8 cellular contexts compared by ENCODE assay signal in genomic region chr1:200668514-200669313, GRCh38. TPM values are rescaled to one million over a fixed set of nuclear protein-coding genes. Genes with fewer than 3 reads are reported as not detected.
DNase-seq lines count a peak whose midpoint lies in the region; TF ChIP-seq lines count a peak whose summit lies in the region.

No MANE protein-coding gene starts in this region.

- no peaks in the 10 kb centered on the region; the same call in 1 of the 2 replicates for H3K36me3 ChIP-seq in ES-I3 (ENCODE audit: insufficient read depth, low read length)

- H3K9ac ChIP-seq in ES-I3 (ENCODE audit: low read depth, low read length), result peak overlapping the region; percentile 96

- H3K9me3 ChIP-seq in ES-I3 (ENCODE audit: control insufficient read depth, insufficient read depth, low read length), result no peaks in the 10 kb centered on the region

- TF ChIP-seq CTCF in epithelial cell of proximal tubule (conservative IDR thresholded peaks at IDR 0.05; ENCODE audit: low read depth, low read length), result no peak

- DNase-seq in epithelial cell of proximal tubule (ENCODE audit: low read depth) (no peak), pons (ENCODE audit: low spot score) (peak; percentile 25), GM19240 (ENCODE audit: insufficient read length, low spot score) (no peak), AG08395 (ENCODE audit: low spot score) (no peak), iPS-NIHi7 (ENCODE audit: extremely low spot score) (no peak), superior temporal gyrus (ENCODE audit: extremely low spot score) (no peak)

- peaks cover 15% of the 10 kb centered on the region for H3K4me1 ChIP-seq in ES-I3 (ENCODE audit: insufficient read depth, low read length)

- peak overlapping the region; percentile 70 for H3K4me3 ChIP-seq in epithelial cell of proximal tubule (ENCODE audit: low read depth, low read length)

TF ChIP-seq in PFSK-1, 5 proteins besides CTCF, POLR2A, EP300 and RAD21:
- TF ChIP-seq POLR2AphosphoS5 (IDR thresholded peaks at IDR 0.05; ENCODE audit: low read depth, low read length) (no peak), SIN3A (IDR thresholded peaks at IDR 0.05; ENCODE audit: borderline replicate concordance, insufficient read depth, low read length) (0 out of 2 replicates have a peak, but pooled peaks have one; percentile 13), TAF1 (IDR thresholded peaks at IDR 0.05; ENCODE audit: borderline replicate concordance, insufficient read depth, low read length) (no peak)
- TF ChIP-seq, protein P1, sequence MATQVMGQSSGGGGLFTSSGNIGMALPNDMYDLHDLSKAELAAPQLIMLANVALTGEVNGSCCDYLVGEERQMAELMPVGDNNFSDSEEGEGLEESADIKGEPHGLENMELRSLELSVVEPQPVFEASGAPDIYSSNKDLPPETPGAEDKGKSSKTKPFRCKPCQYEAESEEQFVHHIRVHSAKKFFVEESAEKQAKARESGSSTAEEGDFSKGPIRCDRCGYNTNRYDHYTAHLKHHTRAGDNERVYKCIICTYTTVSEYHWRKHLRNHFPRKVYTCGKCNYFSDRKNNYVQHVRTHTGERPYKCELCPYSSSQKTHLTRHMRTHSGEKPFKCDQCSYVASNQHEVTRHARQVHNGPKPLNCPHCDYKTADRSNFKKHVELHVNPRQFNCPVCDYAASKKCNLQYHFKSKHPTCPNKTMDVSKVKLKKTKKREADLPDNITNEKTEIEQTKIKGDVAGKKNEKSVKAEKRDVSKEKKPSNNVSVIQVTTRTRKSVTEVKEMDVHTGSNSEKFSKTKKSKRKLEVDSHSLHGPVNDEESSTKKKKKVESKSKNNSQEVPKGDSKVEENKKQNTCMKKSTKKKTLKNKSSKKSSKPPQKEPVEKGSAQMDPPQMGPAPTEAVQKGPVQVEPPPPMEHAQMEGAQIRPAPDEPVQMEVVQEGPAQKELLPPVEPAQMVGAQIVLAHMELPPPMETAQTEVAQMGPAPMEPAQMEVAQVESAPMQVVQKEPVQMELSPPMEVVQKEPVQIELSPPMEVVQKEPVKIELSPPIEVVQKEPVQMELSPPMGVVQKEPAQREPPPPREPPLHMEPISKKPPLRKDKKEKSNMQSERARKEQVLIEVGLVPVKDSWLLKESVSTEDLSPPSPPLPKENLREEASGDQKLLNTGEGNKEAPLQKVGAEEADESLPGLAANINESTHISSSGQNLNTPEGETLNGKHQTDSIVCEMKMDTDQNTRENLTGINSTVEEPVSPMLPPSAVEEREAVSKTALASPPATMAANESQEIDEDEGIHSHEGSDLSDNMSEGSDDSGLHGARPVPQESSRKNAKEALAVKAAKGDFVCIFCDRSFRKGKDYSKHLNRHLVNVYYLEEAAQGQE (IDR thresholded peaks at IDR 0.05; ENCODE audit: insufficient read depth in 1 of 2, low read depth in 2 of 2, low read length in 2 of 2), result no peak
TF ChIP-seq in PFSK-1: peak in this region for 1.

RNA-seq across cellular contexts. Expression of gene DDX59, which starts 1.0 kb away (rescaled TPM):
- polyA plus RNA-seq in PFSK-1 (2012; ENCODE audit: insufficient read length, low read depth), result 8.6 TPM
- 9.2 and 15.7 TPM in 2 replicates for total RNA-seq in epithelial cell of proximal tubule

RNA-seq across cellular contexts. Expression of gene KIF14, which starts 48.2 kb away (rescaled TPM):
- polyA plus RNA-seq in PFSK-1 (2012; ENCODE audit: insufficient read length, low read depth), result 1.6 TPM
- 13.7 and 13.9 TPM in 2 replicates for total RNA-seq in epithelial cell of proximal tubule
